27 cellular contexts compared by ENCODE assay signal in genomic region chr11:64519541-64519940, GRCh38. TPM values are rescaled to one million over a fixed set of nuclear protein-coding genes. Genes with fewer than 3 reads are reported as not detected.
"Had no signal": no experiment of that assay in that cellular context is flagged by ENCODE, and none has a peak within 500 bp of the region (broad histone marks: within the 10 kb centered on the region; RNA-seq: fewer than 3 reads in every experiment).

No MANE protein-coding gene starts in this region.

- H3K4me3 ChIP-seq: dorsolateral prefrontal cortex, heart left ventricle, lung, sigmoid colon, skin epidermis, stomach, thoracic aorta, transverse colon had no signal

- H3K9me3 ChIP-seq: transverse colon had no signal

- FAIRE-seq: frontal cortex, urothelium cell line had no signal

- H3K27ac ChIP-seq: heart left ventricle, sigmoid colon, skin epidermis, stomach, thoracic aorta, transverse colon had no signal

- DNase-seq: cortex of kidney; effector CD8-positive, alpha-beta T cell; heart left ventricle; hippocampal formation; left colon; left ventricle myocardium superior; mesendoderm; naive thymus-derived CD4-positive, alpha-beta T cell; nephron progenitor cell; sigmoid colon; stimulated activated naive CD4-positive, alpha-beta T cell; stomach; substantia nigra; transverse colon had no signal

- H3K4me1 ChIP-seq: heart left ventricle, sigmoid colon, stomach, transverse colon had no signal

- H3K36me3 ChIP-seq: heart left ventricle, sigmoid colon, stomach, thoracic aorta, transverse colon had no signal

RNA-seq across cellular contexts. Expression of gene SLC22A11, which starts 36.2 kb away (rescaled TPM):
- total RNA-seq: esophagus mucosa; fibroblast of lung; frontal cortex; glomerular endothelial cell; heart left ventricle; kidney epithelial cell; left ventricle myocardium superior; lung; mononuclear cell; naive thymus-derived CD4-positive, alpha-beta T cell; omental fat pad; pulmonary artery endothelial cell; sigmoid colon; stomach; thoracic aorta; transverse colon had no signal
- polyA plus RNA-seq: fibroblast of lung; heart left ventricle; naive thymus-derived CD4-positive, alpha-beta T cell; stomach had no signal
